In the genomic region with DNA sequence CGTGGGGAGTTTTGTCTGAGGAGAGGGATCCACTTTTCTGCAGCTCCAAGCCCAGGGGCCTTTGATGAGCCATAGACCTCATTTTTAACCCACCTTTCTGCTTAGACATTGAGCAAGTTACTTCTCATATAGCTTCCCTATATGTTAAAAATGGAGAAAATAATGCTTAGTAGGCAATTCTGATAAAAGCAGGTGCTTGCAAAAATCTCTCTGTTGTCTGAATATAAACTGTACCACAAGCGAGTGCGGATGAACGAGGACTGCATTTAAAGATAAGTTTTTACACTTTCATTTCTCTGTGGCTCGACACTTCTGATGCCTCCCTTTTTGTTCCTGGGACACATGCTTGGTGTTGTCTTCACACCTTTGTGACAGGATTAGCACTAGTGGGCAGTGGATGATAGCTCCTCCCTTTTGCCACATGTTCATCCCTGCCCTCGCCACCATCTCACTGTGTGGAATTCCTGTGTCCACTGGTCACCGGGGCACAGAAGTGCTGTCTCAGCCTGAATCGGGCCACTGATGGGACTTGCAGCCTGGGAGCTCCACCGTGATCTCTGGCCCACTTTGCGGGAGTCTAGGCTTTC, we compare ENCODE assay signal across 8 cellular contexts. TPM values are rescaled to one million over a fixed set of nuclear protein-coding genes. Genes with fewer than 3 reads are reported as not detected.
DNase-seq lines count a peak whose midpoint lies in the region; ATAC-seq and TF ChIP-seq lines count a peak whose summit lies in the region.

No MANE protein-coding gene starts in this region.

- no peak overlapping the region for H2AFZ ChIP-seq in mammary epithelial cell (ENCODE audit: low read depth, low read length)

- no peak overlapping the region for H3K27ac Mint-ChIP-seq in naive thymus-derived CD8-positive, alpha-beta T cell

- CTCF ChIA-PET in mammary epithelial cell (lab: Charles Lee; ENCODE audit: low non-redundant PET), result no interaction called here

- H4K20me1 ChIP-seq in BLaER1 treated with 17β-estradiol and CSF1 and Interleukin-3, amounts not matched to agents 10 nM and 100 nM, result peaks cover 0 to 8% (median 0%) of the 10 kb centered on the region in 11 experiments; a peak in 2 of 22 replicates
- no peaks in the 10 kb centered on the region for H4K20me1 ChIP-seq in mammary epithelial cell (ENCODE audit: insufficient read depth, low read length)

- BruUV-seq in mammary epithelial cell (replicated peaks; lab: Mats Ljungman, UMichigan), result no TSS peak

- no peak for ATAC-seq in naive thymus-derived CD8-positive, alpha-beta T cell
- no peak for ATAC-seq in GM21526 (IDR thresholded peaks at IDR 0.05; ENCODE audit: low FRiP score, unreplicated experiment)
- ATAC-seq in GM18909 (IDR thresholded peaks at IDR 0.05; ENCODE audit: poor library complexity, unreplicated experiment), result no peak

- H3K4me2 ChIP-seq in BLaER1 treated with 17β-estradiol and CSF1 and Interleukin-3, amounts not matched to agents 10 nM and 100 nM, result peak overlapping the region; percentile 83 to 98 (median 91)
- H3K4me2 ChIP-seq in mammary epithelial cell (ENCODE audit: insufficient read depth, low read depth, low read length), result peak overlapping the region; percentile 87

- POLR2A ChIA-PET in naive thymus-derived CD8-positive, alpha-beta T cell (lab: Charles Lee), result no interaction called here

- H3K27ac ChIP-seq in BLaER1 treated with 17β-estradiol and CSF1 and Interleukin-3, amounts not matched to agents 10 nM and 100 nM, result peak overlapping the region in 9 of 11 experiments; percentile 80 to 99 (median 94); a peak in 18 of 22 replicates
- peak overlapping the region; percentile 77 for H3K27ac ChIP-seq in mammary epithelial cell (ENCODE audit: insufficient read depth, low read depth, low read length)

- TF ChIP-seq CTCF in mammary epithelial cell (conservative IDR thresholded peaks at IDR 0.05 in 1 of 2, IDR thresholded peaks at IDR 0.05 in 1 of 2; ENCODE audit: extremely low read depth in 1 of 2, insufficient read depth in 1 of 2, low read depth in 1 of 2, low read length in 2 of 2), result no peak

- intact Hi-C loops in mammary epithelial cell (cut with micrococcal nuclease), result loop anchor here (5.0 kb wide), 2 partner anchors 43 to 153 kb away; a partner anchor contains a TSS

- H3K36me3 Mint-ChIP-seq in naive thymus-derived CD8-positive, alpha-beta T cell, result peaks cover 0 to 14% (median 5%) of the 10 kb centered on the region in 3 donors

- peaks cover 76% of the 10 kb centered on the region for H3K79me2 ChIP-seq in mammary epithelial cell (ENCODE audit: insufficient read depth, low read length)

- H3K36me3 ChIP-seq in BLaER1 treated with 17β-estradiol and CSF1 and Interleukin-3, amounts not matched to agents 10 nM and 100 nM, result peaks cover 0 to 41% (median 36%) of the 10 kb centered on the region in 11 experiments; a peak in 19 of 22 replicates
- peaks cover 19% of the 10 kb centered on the region for H3K36me3 ChIP-seq in mammary epithelial cell (ENCODE audit: insufficient read depth, low read length)

- in situ Hi-C loops in mammary epithelial cell (cut with MboI; ENCODE audit: low sequenced_read_pairs in 2 of 2), result no loop called here

- DNase-seq in Jurkat, Clone E6-1 (ENCODE audit: low read depth, low spot score), result no peak
- DNase-seq in mammary epithelial cell (no peak), epidermal melanocyte (ENCODE audit: insufficient read length, low spot score) (no peak), NCI-H226 (no peak)
- no peak for DNase-seq in naive thymus-derived CD8-positive, alpha-beta T cell

- peaks cover 24 to 53% (median 32%) of the 10 kb centered on the region in 5 donors for H3K27me3 Mint-ChIP-seq in naive thymus-derived CD8-positive, alpha-beta T cell

- peaks cover 0 to 9% (median 0%) of the 10 kb centered on the region in 11 experiments; a peak in 1 of 22 replicates for H3K27me3 ChIP-seq in BLaER1 treated with 17β-estradiol and CSF1 and Interleukin-3, amounts not matched to agents 10 nM and 100 nM
- H3K27me3 ChIP-seq in mammary epithelial cell (ENCODE audit: insufficient read depth, low read length), result no peaks in the 10 kb centered on the region

- WGBS in mammary epithelial cell (ENCODE audit: low coverage, missing lambda C conversion rate), result 88% methylated on average over 10 of the region's 10 CpGs

- H3K9ac ChIP-seq in BLaER1 treated with 17β-estradiol and CSF1 and Interleukin-3, amounts not matched to agents 10 nM and 100 nM, result peak overlapping the region; percentile 73 to 99 (median 95); a peak in 19 of 22 replicates
- peak overlapping the region; percentile 85 for H3K9ac ChIP-seq in mammary epithelial cell (ENCODE audit: insufficient read depth, low read length)

- H3K9me3 Mint-ChIP-seq in naive thymus-derived CD8-positive, alpha-beta T cell, result peaks cover 0 to 14% (median 4%) of the 10 kb centered on the region in 9 donors

- peak overlapping the region; percentile 75 to 98 (median 96) for H3K4me3 ChIP-seq in BLaER1 treated with 17β-estradiol and CSF1 and Interleukin-3, amounts not matched to agents 10 nM and 100 nM
- H3K4me3 ChIP-seq in Jurkat, Clone E6-1 (ENCODE audit: low read length), result peak overlapping the region; percentile 98
- H3K4me3 ChIP-seq in mammary epithelial cell (replicated peaks in 1 of 3; ENCODE audit: insufficient read depth in 1 of 3, low read depth in 2 of 3, low read length in 3 of 3), result peak overlapping the region; percentile 79 to 92 (median 88)

- dilution Hi-C loops in mammary epithelial cell (cut with HindIII; ENCODE audit: low sequenced_read_pairs), result no loop called here

- H3K4me1 Mint-ChIP-seq in naive thymus-derived CD8-positive, alpha-beta T cell, result peaks cover 2 to 15% (median 8%) of the 10 kb centered on the region in 4 donors

- H3K4me1 ChIP-seq in BLaER1 treated with 17β-estradiol and CSF1 and Interleukin-3, amounts not matched to agents 10 nM and 100 nM, result peaks cover 6 to 29% (median 25%) of the 10 kb centered on the region in 10 experiments; a peak in 18 of 20 replicates
- peaks cover 11% of the 10 kb centered on the region for H3K4me1 ChIP-seq in mammary epithelial cell (ENCODE audit: insufficient read depth, low read length)

- H3K9me3 ChIP-seq in BLaER1 treated with 17β-estradiol and CSF1 and Interleukin-3, amounts not matched to agents 10 nM and 100 nM (replicated peaks in 1 of 11), result peaks cover 0 to 34% (median 33%) of the 10 kb centered on the region in 11 experiments; a peak in 18 of 22 replicates
- no peaks in the 10 kb centered on the region for H3K9me3 ChIP-seq in mammary epithelial cell (replicated peaks; ENCODE audit: insufficient read depth, low read length)

- H3K4me3 Mint-ChIP-seq in naive thymus-derived CD8-positive, alpha-beta T cell, result peak overlapping the region; percentile 74 to 90 (median 82)

RNA-seq across cellular contexts. Expression of a gene that starts 1.6 kb away (rescaled TPM):
- polyA plus RNA-seq in Jurkat, Clone E6-1 (2012; ENCODE audit: insufficient read depth, insufficient read length), result 556 TPM
- total RNA-seq in mammary epithelial cell, result 100 to 1,000 TPM in 1 of 2 donors, 1 to 10 TPM in 1; 6.8 to 114 TPM
- 85.9 TPM for polyA plus RNA-seq in mammary epithelial cell
- polyA minus RNA-seq in mammary epithelial cell, result 79.6 TPM
- not detected for total RNA-seq in naive thymus-derived CD8-positive, alpha-beta T cell
- polyA plus RNA-seq in naive thymus-derived CD8-positive, alpha-beta T cell, result under 1 TPM in 2 of 3 donors, not detected in 1; 0.19 to 0.73 TPM

RNA-seq across cellular contexts. Expression of a gene that starts 53.4 kb away (rescaled TPM):
- 82.7 TPM for polyA plus RNA-seq in Jurkat, Clone E6-1 (2012; ENCODE audit: insufficient read depth, insufficient read length)
- total RNA-seq in mammary epithelial cell, result 10 to 100 TPM; 24.5 to 78.7 TPM
- 16.4 TPM for polyA plus RNA-seq in mammary epithelial cell
- 121 TPM for polyA minus RNA-seq in mammary epithelial cell
- total RNA-seq in naive thymus-derived CD8-positive, alpha-beta T cell, result 100 to 1,000 TPM; 111 to 123 TPM
- 10 to 100 TPM in 2 of 3 donors, 1 to 10 TPM in 1; 8.2 to 13.8 (median 12.7) TPM for polyA plus RNA-seq in naive thymus-derived CD8-positive, alpha-beta T cell

Comparison
In these comparisons a context has a peak if more than half of its experiments do, and no peak if none do; other contexts are left out.
1. RNA of a gene that starts 1.6 kb away (total RNA-seq): 6.8 to 114 TPM in mammary epithelial cell; not detected in naive thymus-derived CD8-positive, alpha-beta T cell; every median in the first group is over 4 times any median in the second.
2. Peak in every context shown above with its lines, with median percentiles within 50 percentile points of each other: H3K4me3 ChIP-seq.